In the genomic region with DNA sequence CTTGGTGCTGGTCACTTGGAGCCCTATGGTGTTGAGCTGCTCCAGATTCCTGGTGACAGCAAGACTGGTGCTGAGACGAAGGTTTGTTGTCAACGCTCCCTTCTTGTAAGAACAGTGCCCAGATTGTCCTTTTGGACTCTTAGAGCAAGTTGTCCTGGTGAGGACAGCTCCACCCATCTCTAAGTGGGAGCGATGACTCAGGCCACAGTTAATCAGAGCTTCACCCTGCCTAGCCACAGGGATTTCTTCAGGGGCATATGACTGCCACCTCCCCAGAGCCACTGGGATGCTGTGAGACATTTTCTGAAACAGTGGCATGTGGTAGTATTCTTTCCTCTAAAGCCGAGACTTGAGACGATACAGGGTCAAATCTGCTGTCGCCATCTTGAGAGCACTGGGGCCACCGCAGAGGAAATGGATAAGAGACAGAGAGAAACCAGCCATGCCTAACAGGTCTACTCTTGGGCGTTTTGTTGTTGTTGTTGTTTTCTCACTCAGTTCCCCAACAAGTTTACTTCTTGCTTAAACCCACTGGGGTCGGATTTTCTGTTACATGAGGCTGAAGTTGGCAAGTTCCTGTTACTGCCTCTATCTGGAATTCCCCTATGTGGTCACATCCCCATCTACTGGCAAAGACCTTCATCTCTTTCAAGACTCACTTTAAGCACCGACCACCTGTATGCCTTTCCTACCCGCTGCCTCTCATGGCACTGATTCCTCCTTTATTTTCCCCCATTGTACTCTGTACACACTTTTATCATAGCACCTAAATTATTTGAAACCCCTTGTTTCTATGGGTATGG, we compare ENCODE assay signal across 9 cellular contexts. TPM values are rescaled to one million over a fixed set of nuclear protein-coding genes. Genes with fewer than 3 reads are reported as not detected.
DNase-seq lines count a peak whose midpoint lies in the region; ATAC-seq and TF ChIP-seq lines count a peak whose summit lies in the region.
"Had no signal": no experiment of that assay in that cellular context is flagged by ENCODE, and none has a peak within 500 bp of the region (broad histone marks: within the 10 kb centered on the region; RNA-seq: fewer than 3 reads in every experiment).

No MANE protein-coding gene starts in this region.

- no peak overlapping the region for H3K27ac Mint-ChIP-seq in activated CD4-positive, alpha-beta T cell treated with anti-CD3 and anti-CD28 coated beads for 36 hours

- 77% methylated on average over 11 of the region's 11 CpGs for WGBS in hepatocyte (ENCODE audit: low lambda C conversion rate, missing lambda C conversion rate)
- 79 to 85% methylated on average over 11 of the region's 11 CpGs for WGBS in testis, 2 donors
- 69 to 73% methylated on average over 11 of the region's 11 CpGs for WGBS in tibial nerve, 2 donors

- no peaks in the 10 kb centered on the region for H3K79me2 ChIP-seq in hepatocyte

- no peaks in the 10 kb centered on the region for H3K36me3 ChIP-seq in hepatocyte (replicated peaks; ENCODE audit: insufficient read depth, low read depth)
- no peaks in the 10 kb centered on the region for H3K36me3 ChIP-seq in testis (ENCODE audit: low read depth, missing control alignments)
- no peaks in the 10 kb centered on the region for H3K36me3 ChIP-seq in tibial nerve

- peaks cover 25% of the 10 kb centered on the region for H3K27me3 Mint-ChIP-seq in activated CD4-positive, alpha-beta T cell treated with anti-CD3 and anti-CD28 coated beads for 36 hours

- H3K27ac ChIP-seq in hepatocyte = peak overlapping the region; percentile 74
- H3K27ac ChIP-seq in testis = no peak overlapping the region
- H3K27ac ChIP-seq in tibial nerve = no peak overlapping the region

- H3K36me3 Mint-ChIP-seq in activated CD4-positive, alpha-beta T cell treated with anti-CD3 and anti-CD28 coated beads for 36 hours (ENCODE audit: low read depth) = no peaks in the 10 kb centered on the region

- H3K9me3 Mint-ChIP-seq in activated CD4-positive, alpha-beta T cell treated with anti-CD3 and anti-CD28 coated beads for 36 hours (ENCODE audit: low read depth) = no peaks in the 10 kb centered on the region

- TF ChIP-seq POLR2A in testis (IDR thresholded peaks at IDR 0.05) = no peak
- no peak for TF ChIP-seq POLR2A in tibial nerve (IDR thresholded peaks at IDR 0.05)

- DNase-seq in AML-193 (lab: John Stamatoyannopoulos, UW) = peak; percentile 71 to 82
- DNase-seq in H4 (ENCODE audit: low spot score) = peak; percentile 38
- peak; percentile 18 for DNase-seq in RKO (ENCODE audit: low spot score)
- DNase-seq in hepatocyte (ENCODE audit: low spot score) = peak; percentile 75
- no peak for DNase-seq in testis
- DNase-seq in GM19240 (ENCODE audit: insufficient read length, low spot score) = no peak
- DNase-seq in activated CD4-positive, alpha-beta T cell treated with anti-CD3 and anti-CD28 coated beads for 36 hours = no peak
- no peak for DNase-seq in tibial nerve (ENCODE audit: low spot score in 2 of 2)

- H4K20me1 ChIP-seq in hepatocyte (ENCODE audit: insufficient read depth, poor library complexity, severe bottlenecking) = no peaks in the 10 kb centered on the region

- POLR2A ChIA-PET in activated CD4-positive, alpha-beta T cell treated with anti-CD3 and anti-CD28 coated beads for 36 hours (lab: Charles Lee) = no interaction called here

- CTCF ChIA-PET in activated CD4-positive, alpha-beta T cell treated with anti-CD3 and anti-CD28 coated beads for 36 hours (lab: Charles Lee) = interaction anchor here (1.2 kb wide), 1 partner anchor 82 kb away, joined by 5 read pairs; no protein-coding TSS in a partner anchor

- H3K4me3 ChIP-seq in hepatocyte (no peak overlapping the region), testis (no peak overlapping the region), tibial nerve (no peak overlapping the region)

- H3K4me3 Mint-ChIP-seq in activated CD4-positive, alpha-beta T cell treated with anti-CD3 and anti-CD28 coated beads for 36 hours = no peak overlapping the region

- H3K27me3 ChIP-seq in hepatocyte (peaks cover 3% of the 10 kb centered on the region), testis (no peaks in the 10 kb centered on the region), tibial nerve (no peaks in the 10 kb centered on the region)

- H3K4me1 ChIP-seq in hepatocyte (ENCODE audit: insufficient read depth) (peaks cover 7% of the 10 kb centered on the region), testis (no peaks in the 10 kb centered on the region), tibial nerve (no peaks in the 10 kb centered on the region)

- no peak for ATAC-seq in activated CD4-positive, alpha-beta T cell treated with anti-CD3 and anti-CD28 coated beads for 36 hours

- H3K4me2 ChIP-seq in hepatocyte = peak overlapping the region; percentile 45

- H3K9me3 ChIP-seq in hepatocyte (ENCODE audit: low read depth) (no peaks in the 10 kb centered on the region), testis (no peaks in the 10 kb centered on the region), tibial nerve (no peaks in the 10 kb centered on the region)

- TF ChIP-seq CTCF in hepatocyte (IDR thresholded peaks at IDR 0.05; ENCODE audit: poor library complexity) = no peak
- no peak for TF ChIP-seq CTCF in testis (IDR thresholded peaks at IDR 0.05)
- TF ChIP-seq CTCF in tibial nerve (IDR thresholded peaks at IDR 0.05) = no peak

- TF ChIP-seq EP300 in tibial nerve (IDR thresholded peaks at IDR 0.05) = no peak

- no peaks in the 10 kb centered on the region for H3K9me2 ChIP-seq in hepatocyte (replicated peaks; ENCODE audit: insufficient read depth)

- no peak overlapping the region for H2AFZ ChIP-seq in hepatocyte

- intact Hi-C loops in testis (cut with DNase I; ENCODE audit: low total_unique reads) = no loop called here
- intact Hi-C loops in activated CD4-positive, alpha-beta T cell treated with anti-CD3 and anti-CD28 coated beads for 36 hours (cut with DNase I, micrococcal nuclease) = loop anchor here in 1 of 2 experiments (5.0 kb wide), 1 partner anchor 63 kb away; no protein-coding TSS in a partner anchor

- H3K4me1 Mint-ChIP-seq in activated CD4-positive, alpha-beta T cell treated with anti-CD3 and anti-CD28 coated beads for 36 hours = peaks cover 5% of the 10 kb centered on the region

RNA-seq across cellular contexts. Expression of a gene that starts 16.0 kb away (rescaled TPM):
- total RNA-seq in H4 (2014; rRNA removed; shearing (Covaris generic)) = 30.5 and 35.8 TPM in 2 replicates
- total RNA-seq in hepatocyte = 10.8 and 11.2 TPM in 2 replicates
- polyA plus RNA-seq in hepatocyte = 5.5 and 9.2 TPM in 2 replicates
- 10 to 100 TPM; 10.7 to 14.4 TPM for total RNA-seq in testis
- polyA plus RNA-seq in testis (ENCODE audit: insufficient read depth, low read depth, low replicate concordance) = 15.4 TPM
- total RNA-seq in activated CD4-positive, alpha-beta T cell treated with anti-CD3 and anti-CD28 coated beads for 36 hours = under 1 TPM; 0.39 to 0.55 TPM
- total RNA-seq in tibial nerve = 100 to 1,000 TPM in 1 of 4 donors, 10 to 100 TPM in 3; 38.5 to 105 (median 59.1) TPM
- total RNA-seq: endothelial cell of umbilical vein had no signal
- polyA plus RNA-seq: endothelial cell of umbilical vein had no signal

RNA-seq across cellular contexts. Expression of a gene that starts 58.6 kb away (rescaled TPM):
- total RNA-seq in H4 (2014; rRNA removed; shearing (Covaris generic)) = 0.21 TPM in 1 of 2 replicates, not detected in the other
- 2.9 and 3.8 TPM in 2 replicates for total RNA-seq in hepatocyte
- polyA plus RNA-seq in hepatocyte = 1.3 and 3.8 TPM in 2 replicates
- 10 to 100 TPM; 16.8 to 35.3 TPM for total RNA-seq in testis
- 20.7 TPM for polyA plus RNA-seq in testis (ENCODE audit: insufficient read depth, low read depth, low replicate concordance)
- total RNA-seq in activated CD4-positive, alpha-beta T cell treated with anti-CD3 and anti-CD28 coated beads for 36 hours = not detected
- not detected for total RNA-seq in tibial nerve
- total RNA-seq: endothelial cell of umbilical vein had no signal
- polyA plus RNA-seq: endothelial cell of umbilical vein had no signal

Comparison
In these comparisons a context has a peak if more than half of its experiments do, and no peak if none do; other contexts are left out.
1. DNase-seq: peak in AML-193 (2 of 2), H4 (single experiment), RKO (single experiment) and hepatocyte (single experiment); none in testis (single experiment), GM19240 (single experiment), activated CD4-positive, alpha-beta T cell treated with anti-CD3 and anti-CD28 coated beads for 36 hours (single experiment) and tibial nerve (0 of 2).